Comparison of ENCODE assay signal across 13 cellular contexts in genomic region chr6:55443238-55444134, GRCh38.
"Had no signal": no experiment of that assay in that cellular context is flagged by ENCODE, and none has a peak within 500 bp of the region (broad histone marks: within the 10 kb centered on the region; RNA-seq: fewer than 3 reads in every experiment).

No MANE protein-coding gene starts in this region.

- H3K36me3 ChIP-seq: cardiac muscle cell, sigmoid colon, tibial nerve, vagina had no signal

- H3K27me3 ChIP-seq: cardiac muscle cell, sigmoid colon, tibial nerve, vagina had no signal

- H3K27ac ChIP-seq: cardiac muscle cell, sigmoid colon, tibial nerve, vagina, VCaP had no signal

- ATAC-seq: activated CD4-positive, alpha-beta T cell treated with anti-CD3 and anti-CD28 coated beads for 36 hours had no signal

- DNase-seq: activated CD4-positive, alpha-beta memory T cell treated with anti-CD3 and anti-CD28 coated beads, Interleukin-2, amount 10 ng/mL, durations not matched to agents 7 days and 5 days; activated CD4-positive, alpha-beta T cell treated with anti-CD3 and anti-CD28 coated beads for 36 hours; activated naive CD4-positive, alpha-beta T cell treated with anti-CD3 and anti-CD28 coated beads, Interleukin-2, amount 10 ng/mL, durations not matched to agents 7 days and 5 days; activated T-cell treated with anti-CD3 and anti-CD28 coated beads, Interleukin-2, amount 50 U/mL, for 24 hours; foreskin fibroblast; hypothalamus; sigmoid colon; stimulated activated CD4-positive, alpha-beta T cell treated with anti-CD3 and anti-CD28 coated beads, Interleukin-12 subunit alpha, Interleukin-12 subunit beta, amount 100 ng/mL, for 4 hours; stimulated activated CD4-positive, alpha-beta T cell treated with anti-CD3 and anti-CD28 coated beads, Interleukin-2, amount 100 ng/mL, for 24 hours had no signal

- H3K4me1 ChIP-seq: sigmoid colon, vagina had no signal

- H3K9me3 ChIP-seq: sigmoid colon, tibial nerve, vagina had no signal

- H3K4me3 ChIP-seq: cardiac muscle cell, sigmoid colon, tibial nerve, vagina had no signal
